16 cellular contexts compared by ENCODE assay signal in the genomic region with DNA sequence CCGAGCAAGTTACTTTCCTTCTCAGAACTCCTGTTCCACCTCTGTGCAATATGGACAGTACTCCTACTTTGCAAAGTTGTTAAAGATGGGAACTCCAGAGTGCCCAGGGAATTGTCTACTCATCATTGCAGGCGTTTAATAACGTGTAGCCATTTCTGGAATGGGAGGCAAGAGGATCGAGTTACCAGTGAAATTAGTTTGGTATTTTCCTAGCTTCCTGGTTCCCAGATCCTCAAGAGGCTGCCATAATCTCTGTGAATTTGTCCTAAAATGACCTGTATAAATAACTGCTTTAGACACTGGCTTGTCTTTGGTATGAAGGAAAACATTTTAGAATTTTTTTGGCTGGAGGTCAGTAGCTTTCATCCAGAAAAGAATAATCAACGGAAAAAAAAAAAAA.
DNase-seq lines count a peak whose midpoint lies in the region; ATAC-seq and TF ChIP-seq lines count a peak whose summit lies in the region.
"Had no signal": no experiment of that assay in that cellular context is flagged by ENCODE, and none has a peak within 500 bp of the region (broad histone marks: within the 10 kb centered on the region; RNA-seq: fewer than 3 reads in every experiment).

No MANE protein-coding gene starts in this region.

- TF ChIP-seq CTCF in AG10803 (conservative IDR thresholded peaks at IDR 0.05; ENCODE audit: low read length) (no peak), coronary artery (IDR thresholded peaks at IDR 0.05) (no peak), nephron progenitor cell (IDR thresholded peaks at IDR 0.05) (no peak), MM.1S (IDR thresholded peaks at IDR 0.05; ENCODE audit: low read length) (no peak)

- H3K36me3 Mint-ChIP-seq in nephron progenitor cell (ENCODE audit: low read depth), result peaks cover 35% of the 10 kb centered on the region

- POLR2A ChIA-PET in HEK293T (lab: Yijun Ruan, JAX), result interaction anchor here (0.7 kb wide), 1 partner anchor 22 kb away, joined by 3 read pairs; no protein-coding TSS in a partner anchor

- no peaks in the 10 kb centered on the region for H3F3A ChIP-seq in MM.1S (ENCODE audit: insufficient read depth, low read length)

- peaks cover 12% of the 10 kb centered on the region for H3K9me3 Mint-ChIP-seq in nephron progenitor cell

- no peaks in the 10 kb centered on the region for H3K27me3 ChIP-seq in MM.1S (replicated peaks; ENCODE audit: insufficient read depth, low read length)
- H3K27me3 ChIP-seq: MG63 had no signal

- H3K9me2 ChIP-seq in MM.1S (replicated peaks; ENCODE audit: insufficient read depth, low read length), result no peaks in the 10 kb centered on the region

- CTCF ChIA-PET in HEK293T (lab: Yijun Ruan, JAX), result no interaction called here

- no peaks in the 10 kb centered on the region for H3K36me3 ChIP-seq in MM.1S (replicated peaks; ENCODE audit: insufficient read depth, low read length)
- H3K36me3 ChIP-seq: lower lobe of right lung, MG63 had no signal

- no peaks in the 10 kb centered on the region for H4K20me1 ChIP-seq in MM.1S (ENCODE audit: insufficient read depth, low read length)

- no peak overlapping the region for H3K4me2 ChIP-seq in MM.1S (ENCODE audit: low read depth, low read length)

- DNase-seq in AG10803 (ENCODE audit: low read depth), result peak; percentile 48
- peak; percentile 15 for DNase-seq in HEK293T (ENCODE audit: extremely low spot score)
- no peak for DNase-seq in coronary artery (ENCODE audit: low spot score)
- DNase-seq in nephron progenitor cell, result no peak
- no peak for DNase-seq in middle frontal gyrus (ENCODE audit: extremely low spot score, low spot score)
- DNase-seq in germinal center (ENCODE audit: low spot score), result no peak
- DNase-seq in MM.1S, result no peak
- DNase-seq: activated CD8-positive, alpha-beta memory T cell treated with anti-CD3 and anti-CD28 coated beads, Interleukin-2, amount 10 ng/mL, durations not matched to agents 7 days and 5 days; CD8-positive, alpha-beta T cell; lower lobe of right lung; MG63; SIG-M5; stimulated activated naive CD4-positive, alpha-beta T cell had no signal

- H3K27ac ChIP-seq in coronary artery (peak overlapping the region in 1 of 2 donors; percentile 5), MM.1S (ENCODE audit: low read length) (no peak overlapping the region)
- H3K27ac ChIP-seq: HL-60, lower lobe of right lung had no signal

- H3K27ac Mint-ChIP-seq in nephron progenitor cell, result peak overlapping the region; percentile 92
- H3K27ac Mint-ChIP-seq: activated CD8-positive, alpha-beta memory T cell treated with anti-CD3 and anti-CD28 coated beads, Interleukin-2, amount 10 ng/mL, durations not matched to agents 7 days and 5 days; activated naive CD8-positive, alpha-beta T cell; CD8-positive, alpha-beta T cell had no signal

- H3K4me3 Mint-ChIP-seq in nephron progenitor cell, result no peak overlapping the region
- H3K4me3 Mint-ChIP-seq: activated CD8-positive, alpha-beta memory T cell treated with anti-CD3 and anti-CD28 coated beads, Interleukin-2, amount 10 ng/mL, durations not matched to agents 7 days and 5 days; activated naive CD8-positive, alpha-beta T cell; CD8-positive, alpha-beta T cell had no signal

- peaks cover 52% of the 10 kb centered on the region for H3K4me1 Mint-ChIP-seq in nephron progenitor cell

- no peak for ATAC-seq in HG03108 (IDR thresholded peaks at IDR 0.05; ENCODE audit: unreplicated experiment)
- ATAC-seq: activated CD8-positive, alpha-beta memory T cell treated with anti-CD3 and anti-CD28 coated beads, Interleukin-2, amount 10 ng/mL, durations not matched to agents 7 days and 5 days; CD8-positive, alpha-beta T cell; lower lobe of right lung had no signal

- no peak overlapping the region for H3K9ac ChIP-seq in MM.1S (ENCODE audit: low read length)

- H3K4me3 ChIP-seq in AG10803 (ENCODE audit: low read length), result peak overlapping the region; percentile 18
- peak overlapping the region; percentile 53 for H3K4me3 ChIP-seq in coronary artery
- no peak overlapping the region for H3K4me3 ChIP-seq in MM.1S (ENCODE audit: low read length)
- H3K4me3 ChIP-seq: lower lobe of right lung, MG63 had no signal

- H2AFZ ChIP-seq in MM.1S (ENCODE audit: low read length), result no peak overlapping the region

- no peaks in the 10 kb centered on the region for H3K4me1 ChIP-seq in MM.1S (ENCODE audit: low read length)

- no peaks in the 10 kb centered on the region for H3K79me2 ChIP-seq in MM.1S (ENCODE audit: low read length)

- peaks cover 7% of the 10 kb centered on the region for H3K27me3 Mint-ChIP-seq in nephron progenitor cell (ENCODE audit: low read depth, poor library complexity)
- H3K27me3 Mint-ChIP-seq: activated CD8-positive, alpha-beta memory T cell treated with anti-CD3 and anti-CD28 coated beads, Interleukin-2, amount 10 ng/mL, durations not matched to agents 7 days and 5 days; activated naive CD8-positive, alpha-beta T cell had no signal

- no peaks in the 10 kb centered on the region for H3K9me3 ChIP-seq in MM.1S (replicated peaks; ENCODE audit: insufficient read depth, low read length)
- H3K9me3 ChIP-seq: lower lobe of right lung, MG63 had no signal

TF ChIP-seq in HEK293T, 16 proteins besides CTCF, POLR2A, EP300 and RAD21:
- TF ChIP-seq ELF4 (IDR thresholded peaks at IDR 0.05) (no peak), ZNF384 (IDR thresholded peaks at IDR 0.05) (no peak), ARNT (IDR thresholded peaks at IDR 0.05) (no peak), TARDBP (IDR thresholded peaks at IDR 0.05) (no peak), NFRKB (IDR thresholded peaks at IDR 0.05) (no peak), FOXK2 (IDR thresholded peaks at IDR 0.05) (no peak), LEF1 (IDR thresholded peaks at IDR 0.05; ENCODE audit: borderline replicate concordance) (no peak), SP1 (IDR thresholded peaks at IDR 0.05) (no peak), FOXA1 (IDR thresholded peaks at IDR 0.05) (no peak), BHLHE40 (IDR thresholded peaks at IDR 0.05; ENCODE audit: borderline replicate concordance) (no peak), L3MBTL2 (conservative IDR thresholded peaks at IDR 0.05) (no peak), SUZ12 (IDR thresholded peaks at IDR 0.05) (no peak), CTBP1 (IDR thresholded peaks at IDR 0.05; ENCODE audit: borderline replicate concordance) (no peak)
- TF ChIP-seq, protein P1, sequence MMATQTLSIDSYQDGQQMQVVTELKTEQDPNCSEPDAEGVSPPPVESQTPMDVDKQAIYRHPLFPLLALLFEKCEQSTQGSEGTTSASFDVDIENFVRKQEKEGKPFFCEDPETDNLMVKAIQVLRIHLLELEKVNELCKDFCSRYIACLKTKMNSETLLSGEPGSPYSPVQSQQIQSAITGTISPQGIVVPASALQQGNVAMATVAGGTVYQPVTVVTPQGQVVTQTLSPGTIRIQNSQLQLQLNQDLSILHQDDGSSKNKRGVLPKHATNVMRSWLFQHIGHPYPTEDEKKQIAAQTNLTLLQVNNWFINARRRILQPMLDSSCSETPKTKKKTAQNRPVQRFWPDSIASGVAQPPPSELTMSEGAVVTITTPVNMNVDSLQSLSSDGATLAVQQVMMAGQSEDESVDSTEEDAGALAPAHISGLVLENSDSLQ (IDR thresholded peaks at IDR 0.05), result no peak

Comparison
In these comparisons a context has a peak if more than half of its experiments do, and no peak if none do; other contexts are left out.
1. DNase-seq: peak in AG10803 (single experiment) and HEK293T (single experiment); none in coronary artery (single experiment), nephron progenitor cell (single experiment), middle frontal gyrus (single experiment), germinal center (single experiment) and MM.1S (single experiment).